In the genomic region with DNA sequence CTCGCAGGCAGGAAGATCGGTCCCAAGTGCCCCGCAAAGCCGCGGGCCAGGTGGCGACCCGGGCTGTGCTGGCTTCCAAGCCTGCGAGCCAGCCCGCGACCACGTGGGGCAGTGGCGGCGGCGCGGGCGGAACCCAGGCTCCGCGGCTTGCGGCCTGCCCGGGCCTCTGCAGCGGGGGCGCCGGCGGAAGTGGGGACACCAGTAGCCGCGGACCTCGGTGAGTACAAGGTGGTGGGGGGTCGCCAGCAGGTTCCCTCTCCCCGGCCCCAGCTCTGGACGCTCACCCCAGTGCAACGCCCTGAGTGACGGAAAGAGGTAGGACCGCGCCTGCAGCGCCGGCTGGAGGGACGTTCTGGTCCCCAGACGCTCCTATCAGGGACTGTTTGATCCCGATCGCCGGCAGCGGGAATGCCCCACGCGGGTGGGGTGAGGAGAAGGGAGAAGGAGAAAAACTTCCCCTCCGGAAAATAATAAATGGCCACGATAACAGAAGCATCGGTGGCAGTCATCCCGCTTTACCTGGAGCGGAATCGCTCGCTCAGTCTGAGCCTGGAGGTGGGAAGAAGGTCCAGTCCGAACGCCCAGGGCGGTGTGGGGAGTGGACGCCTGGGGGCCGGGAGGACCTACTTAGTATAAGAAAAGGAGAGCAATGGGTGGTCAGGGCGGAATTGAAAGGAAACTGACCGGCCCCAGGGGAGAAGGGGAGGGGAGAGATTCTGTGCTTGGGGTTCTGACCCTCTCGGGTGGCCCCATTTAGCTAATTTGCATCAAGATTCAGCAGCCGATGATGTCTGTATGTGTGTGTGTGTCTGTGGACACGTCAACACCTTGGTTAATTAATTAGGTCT, we compare ENCODE assay signal across 1 cellular context.
TF ChIP-seq lines count a peak whose summit lies in the region.

A gene with protein sequence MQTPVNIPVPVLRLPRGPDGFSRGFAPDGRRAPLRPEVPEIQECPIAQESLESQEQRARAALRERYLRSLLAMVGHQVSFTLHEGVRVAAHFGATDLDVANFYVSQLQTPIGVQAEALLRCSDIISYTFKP (plus strand): TSS at position 198 of the 848 bp plus-strand sequence. CDS start 10,855 bp downstream, outside the sequence.

TF ChIP-seq in HepG2, 621 proteins besides CTCF, POLR2A, EP300 and RAD21 (continued from another document and continues in another):
- TF ChIP-seq, protein P1, sequence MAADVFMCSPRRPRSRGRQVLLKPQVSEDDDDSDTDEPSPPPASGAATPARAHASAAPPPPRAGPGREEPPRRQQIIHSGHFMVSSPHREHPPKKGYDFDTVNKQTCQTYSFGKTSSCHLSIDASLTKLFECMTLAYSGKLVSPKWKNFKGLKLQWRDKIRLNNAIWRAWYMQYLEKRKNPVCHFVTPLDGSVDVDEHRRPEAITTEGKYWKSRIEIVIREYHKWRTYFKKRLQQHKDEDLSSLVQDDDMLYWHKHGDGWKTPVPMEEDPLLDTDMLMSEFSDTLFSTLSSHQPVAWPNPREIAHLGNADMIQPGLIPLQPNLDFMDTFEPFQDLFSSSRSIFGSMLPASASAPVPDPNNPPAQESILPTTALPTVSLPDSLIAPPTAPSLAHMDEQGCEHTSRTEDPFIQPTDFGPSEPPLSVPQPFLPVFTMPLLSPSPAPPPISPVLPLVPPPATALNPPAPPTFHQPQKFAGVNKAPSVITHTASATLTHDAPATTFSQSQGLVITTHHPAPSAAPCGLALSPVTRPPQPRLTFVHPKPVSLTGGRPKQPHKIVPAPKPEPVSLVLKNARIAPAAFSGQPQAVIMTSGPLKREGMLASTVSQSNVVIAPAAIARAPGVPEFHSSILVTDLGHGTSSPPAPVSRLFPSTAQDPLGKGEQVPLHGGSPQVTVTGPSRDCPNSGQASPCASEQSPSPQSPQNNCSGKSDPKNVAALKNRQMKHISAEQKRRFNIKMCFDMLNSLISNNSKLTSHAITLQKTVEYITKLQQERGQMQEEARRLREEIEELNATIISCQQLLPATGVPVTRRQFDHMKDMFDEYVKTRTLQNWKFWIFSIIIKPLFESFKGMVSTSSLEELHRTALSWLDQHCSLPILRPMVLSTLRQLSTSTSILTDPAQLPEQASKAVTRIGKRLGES (CRISPR knock-in tag; IDR thresholded peaks at IDR 0.05; ENCODE audit: borderline replicate concordance): peak; percentile 83; the same call in 1 of the 2 replicates
- TF ChIP-seq KDM1A (CRISPR knock-in tag; IDR thresholded peaks at IDR 0.05): no peak
- TF ChIP-seq, protein P2, sequence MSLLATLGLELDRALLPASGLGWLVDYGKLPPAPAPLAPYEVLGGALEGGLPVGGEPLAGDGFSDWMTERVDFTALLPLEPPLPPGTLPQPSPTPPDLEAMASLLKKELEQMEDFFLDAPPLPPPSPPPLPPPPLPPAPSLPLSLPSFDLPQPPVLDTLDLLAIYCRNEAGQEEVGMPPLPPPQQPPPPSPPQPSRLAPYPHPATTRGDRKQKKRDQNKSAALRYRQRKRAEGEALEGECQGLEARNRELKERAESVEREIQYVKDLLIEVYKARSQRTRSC (CRISPR knock-in tag; IDR thresholded peaks at IDR 0.05; ENCODE audit: low read depth): no peak; the same call in 1 of the 2 replicates
- peak; percentile 98 for TF ChIP-seq ZFP82 (CRISPR knock-in tag; IDR thresholded peaks at IDR 0.05; ENCODE audit: borderline replicate concordance)
- no peak for TF ChIP-seq ZBTB1 (CRISPR knock-in tag; IDR thresholded peaks at IDR 0.05; ENCODE audit: borderline replicate concordance)
- TF ChIP-seq, protein P3, sequence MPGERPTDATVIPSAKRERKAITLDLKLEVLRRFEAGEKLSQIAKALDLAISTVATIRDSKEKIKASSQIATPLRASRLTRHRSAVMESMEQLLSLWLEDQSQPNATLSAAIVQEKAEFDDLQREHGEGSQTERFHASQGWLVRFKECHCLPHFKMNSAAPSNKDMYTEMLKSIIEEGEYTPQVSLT (CRISPR knock-in tag; IDR thresholded peaks at IDR 0.05; ENCODE audit: borderline replicate concordance, low read depth): no peak
- no peak; the same call in 1 of the 2 replicates for TF ChIP-seq KLF11 (CRISPR knock-in tag; IDR thresholded peaks at IDR 0.05)
- peak; percentile 81 for TF ChIP-seq HNRNPK (IDR thresholded peaks at IDR 0.05; ENCODE audit: low read depth, low read length, poor library complexity, severe bottlenecking)
- no peak for TF ChIP-seq EHMT2 (IDR thresholded peaks at IDR 0.05; ENCODE audit: borderline replicate concordance, low read depth, low read length)
- TF ChIP-seq CBX1 (IDR thresholded peaks at IDR 0.05; ENCODE audit: low read depth): peak; percentile 52
- 0 out of 2 replicates have a peak, but pooled peaks have one; percentile 30 for TF ChIP-seq CHCHD3 (CRISPR knock-in tag; IDR thresholded peaks at IDR 0.05)
- peak; percentile 77 for TF ChIP-seq SKI (IDR thresholded peaks at IDR 0.05; ENCODE audit: partially characterized antibody)
- peak; percentile 91 for TF ChIP-seq RFXANK (CRISPR knock-in tag; IDR thresholded peaks at IDR 0.05)
- no peak for TF ChIP-seq JARID2 (CRISPR knock-in tag; IDR thresholded peaks at IDR 0.05; ENCODE audit: insufficient replicate concordance)
- no peak for TF ChIP-seq ZNF720 (CRISPR knock-in tag; IDR thresholded peaks at IDR 0.05)
- TF ChIP-seq, protein P4, sequence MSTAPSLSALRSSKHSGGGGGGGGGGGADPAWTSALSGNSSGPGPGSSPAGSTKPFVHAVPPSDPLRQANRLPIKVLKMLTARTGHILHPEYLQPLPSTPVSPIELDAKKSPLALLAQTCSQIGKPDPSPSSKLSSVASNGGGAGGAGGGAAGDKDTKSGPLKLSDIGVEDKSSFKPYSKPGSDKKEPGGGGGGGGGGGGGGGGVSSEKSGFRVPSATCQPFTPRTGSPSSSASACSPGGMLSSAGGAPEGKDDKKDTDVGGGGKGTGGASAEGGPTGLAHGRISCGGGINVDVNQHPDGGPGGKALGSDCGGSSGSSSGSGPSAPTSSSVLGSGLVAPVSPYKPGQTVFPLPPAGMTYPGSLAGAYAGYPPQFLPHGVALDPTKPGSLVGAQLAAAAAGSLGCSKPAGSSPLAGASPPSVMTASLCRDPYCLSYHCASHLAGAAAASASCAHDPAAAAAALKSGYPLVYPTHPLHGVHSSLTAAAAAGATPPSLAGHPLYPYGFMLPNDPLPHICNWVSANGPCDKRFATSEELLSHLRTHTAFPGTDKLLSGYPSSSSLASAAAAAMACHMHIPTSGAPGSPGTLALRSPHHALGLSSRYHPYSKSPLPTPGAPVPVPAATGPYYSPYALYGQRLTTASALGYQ (CRISPR knock-in tag; IDR thresholded peaks at IDR 0.05): peak; percentile 83
- TF ChIP-seq, protein P5, sequence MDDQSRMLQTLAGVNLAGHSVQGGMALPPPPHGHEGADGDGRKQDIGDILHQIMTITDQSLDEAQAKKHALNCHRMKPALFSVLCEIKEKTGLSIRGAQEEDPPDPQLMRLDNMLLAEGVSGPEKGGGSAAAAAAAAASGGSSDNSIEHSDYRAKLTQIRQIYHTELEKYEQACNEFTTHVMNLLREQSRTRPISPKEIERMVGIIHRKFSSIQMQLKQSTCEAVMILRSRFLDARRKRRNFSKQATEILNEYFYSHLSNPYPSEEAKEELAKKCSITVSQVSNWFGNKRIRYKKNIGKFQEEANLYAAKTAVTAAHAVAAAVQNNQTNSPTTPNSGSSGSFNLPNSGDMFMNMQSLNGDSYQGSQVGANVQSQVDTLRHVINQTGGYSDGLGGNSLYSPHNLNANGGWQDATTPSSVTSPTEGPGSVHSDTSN (CRISPR knock-in tag; IDR thresholded peaks at IDR 0.05; ENCODE audit: borderline replicate concordance): 0 out of 2 replicates have a peak, but pooled peaks have one; percentile 31
- TF ChIP-seq TEAD2 (CRISPR knock-in tag; IDR thresholded peaks at IDR 0.05): 0 out of 2 replicates have a peak, but pooled peaks have one; percentile 54
- TF ChIP-seq ZNF891 (CRISPR knock-in tag; IDR thresholded peaks at IDR 0.05): peak; percentile 91; the same call in 1 of the 2 replicates
- TF ChIP-seq, protein P6, sequence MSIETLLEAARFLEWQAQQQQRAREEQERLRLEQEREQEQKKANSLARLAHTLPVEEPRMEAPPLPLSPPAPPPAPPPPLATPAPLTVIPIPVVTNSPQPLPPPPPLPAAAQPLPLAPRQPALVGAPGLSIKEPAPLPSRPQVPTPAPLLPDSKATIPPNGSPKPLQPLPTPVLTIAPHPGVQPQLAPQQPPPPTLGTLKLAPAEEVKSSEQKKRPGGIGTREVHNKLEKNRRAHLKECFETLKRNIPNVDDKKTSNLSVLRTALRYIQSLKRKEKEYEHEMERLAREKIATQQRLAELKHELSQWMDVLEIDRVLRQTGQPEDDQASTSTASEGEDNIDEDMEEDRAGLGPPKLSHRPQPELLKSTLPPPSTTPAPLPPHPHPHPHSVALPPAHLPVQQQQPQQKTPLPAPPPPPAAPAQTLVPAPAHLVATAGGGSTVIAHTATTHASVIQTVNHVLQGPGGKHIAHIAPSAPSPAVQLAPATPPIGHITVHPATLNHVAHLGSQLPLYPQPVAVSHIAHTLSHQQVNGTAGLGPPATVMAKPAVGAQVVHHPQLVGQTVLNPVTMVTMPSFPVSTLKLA (IDR thresholded peaks at IDR 0.05): peak; percentile 55
- peak; percentile 70; the same call in 1 of the 2 replicates for TF ChIP-seq ZNF546 (CRISPR knock-in tag; conservative IDR thresholded peaks at IDR 0.05)
- peak; percentile 23; the same call in 1 of the 2 replicates for TF ChIP-seq GFI1 (CRISPR knock-in tag; IDR thresholded peaks at IDR 0.05; ENCODE audit: borderline replicate concordance)
- TF ChIP-seq, protein P7, sequence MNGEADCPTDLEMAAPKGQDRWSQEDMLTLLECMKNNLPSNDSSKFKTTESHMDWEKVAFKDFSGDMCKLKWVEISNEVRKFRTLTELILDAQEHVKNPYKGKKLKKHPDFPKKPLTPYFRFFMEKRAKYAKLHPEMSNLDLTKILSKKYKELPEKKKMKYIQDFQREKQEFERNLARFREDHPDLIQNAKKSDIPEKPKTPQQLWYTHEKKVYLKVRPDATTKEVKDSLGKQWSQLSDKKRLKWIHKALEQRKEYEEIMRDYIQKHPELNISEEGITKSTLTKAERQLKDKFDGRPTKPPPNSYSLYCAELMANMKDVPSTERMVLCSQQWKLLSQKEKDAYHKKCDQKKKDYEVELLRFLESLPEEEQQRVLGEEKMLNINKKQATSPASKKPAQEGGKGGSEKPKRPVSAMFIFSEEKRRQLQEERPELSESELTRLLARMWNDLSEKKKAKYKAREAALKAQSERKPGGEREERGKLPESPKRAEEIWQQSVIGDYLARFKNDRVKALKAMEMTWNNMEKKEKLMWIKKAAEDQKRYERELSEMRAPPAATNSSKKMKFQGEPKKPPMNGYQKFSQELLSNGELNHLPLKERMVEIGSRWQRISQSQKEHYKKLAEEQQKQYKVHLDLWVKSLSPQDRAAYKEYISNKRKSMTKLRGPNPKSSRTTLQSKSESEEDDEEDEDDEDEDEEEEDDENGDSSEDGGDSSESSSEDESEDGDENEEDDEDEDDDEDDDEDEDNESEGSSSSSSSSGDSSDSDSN (CRISPR knock-in tag; IDR thresholded peaks at IDR 0.05): peak; percentile 82
- no peak for TF ChIP-seq MTA3 (CRISPR knock-in tag; IDR thresholded peaks at IDR 0.05)
- TF ChIP-seq REXO4 (CRISPR knock-in tag; IDR thresholded peaks at IDR 0.05; ENCODE audit: borderline replicate concordance): no peak; the same call in 1 of the 2 replicates
- peak; percentile 81 for TF ChIP-seq ZBTB7B (CRISPR knock-in tag; IDR thresholded peaks at IDR 0.05)
- TF ChIP-seq CCAR2 (optimal IDR thresholded peaks at IDR 0.05; ENCODE audit: low read depth, low read length): peak; percentile 33
- TF ChIP-seq MAFF (IDR thresholded peaks at IDR 0.05; ENCODE audit: low read depth, low read length): no peak
- no peak for TF ChIP-seq CHD4 (IDR thresholded peaks at IDR 0.05; ENCODE audit: borderline replicate concordance, low read length)
- no peak for TF ChIP-seq NFYC (CRISPR knock-in tag; IDR thresholded peaks at IDR 0.05)
- peak; percentile 66; the same call in 1 of the 2 replicates for TF ChIP-seq TBX2 (CRISPR knock-in tag; IDR thresholded peaks at IDR 0.05; ENCODE audit: borderline replicate concordance)
- TF ChIP-seq BHLHE40 (IDR thresholded peaks at IDR 0.05; ENCODE audit: low read length): peak; percentile 43; the same call in 1 of the 2 replicates
- peak; percentile 91; the same call in 1 of the 2 replicates for TF ChIP-seq IRX3 (CRISPR knock-in tag; IDR thresholded peaks at IDR 0.05; ENCODE audit: borderline replicate concordance, low read depth)
- TF ChIP-seq, protein P8, sequence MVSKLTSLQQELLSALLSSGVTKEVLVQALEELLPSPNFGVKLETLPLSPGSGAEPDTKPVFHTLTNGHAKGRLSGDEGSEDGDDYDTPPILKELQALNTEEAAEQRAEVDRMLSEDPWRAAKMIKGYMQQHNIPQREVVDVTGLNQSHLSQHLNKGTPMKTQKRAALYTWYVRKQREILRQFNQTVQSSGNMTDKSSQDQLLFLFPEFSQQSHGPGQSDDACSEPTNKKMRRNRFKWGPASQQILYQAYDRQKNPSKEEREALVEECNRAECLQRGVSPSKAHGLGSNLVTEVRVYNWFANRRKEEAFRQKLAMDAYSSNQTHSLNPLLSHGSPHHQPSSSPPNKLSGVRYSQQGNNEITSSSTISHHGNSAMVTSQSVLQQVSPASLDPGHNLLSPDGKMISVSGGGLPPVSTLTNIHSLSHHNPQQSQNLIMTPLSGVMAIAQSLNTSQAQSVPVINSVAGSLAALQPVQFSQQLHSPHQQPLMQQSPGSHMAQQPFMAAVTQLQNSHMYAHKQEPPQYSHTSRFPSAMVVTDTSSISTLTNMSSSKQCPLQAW (CRISPR knock-in tag; IDR thresholded peaks at IDR 0.05): no peak
- TF ChIP-seq, protein P9, sequence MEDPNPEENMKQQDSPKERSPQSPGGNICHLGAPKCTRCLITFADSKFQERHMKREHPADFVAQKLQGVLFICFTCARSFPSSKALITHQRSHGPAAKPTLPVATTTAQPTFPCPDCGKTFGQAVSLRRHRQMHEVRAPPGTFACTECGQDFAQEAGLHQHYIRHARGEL (CRISPR knock-in tag; IDR thresholded peaks at IDR 0.05): no peak
- no peak for TF ChIP-seq ZNF10 (CRISPR knock-in tag; IDR thresholded peaks at IDR 0.05; ENCODE audit: borderline replicate concordance, low read depth)
- peak; percentile 72; the same call in 1 of the 2 replicates for TF ChIP-seq ZBTB7A (CRISPR knock-in tag; IDR thresholded peaks at IDR 0.05)
- TF ChIP-seq CEBPG (CRISPR knock-in tag; IDR thresholded peaks at IDR 0.05): 0 out of 2 replicates have a peak, but pooled peaks have one; percentile 23
- TF ChIP-seq, protein P10, sequence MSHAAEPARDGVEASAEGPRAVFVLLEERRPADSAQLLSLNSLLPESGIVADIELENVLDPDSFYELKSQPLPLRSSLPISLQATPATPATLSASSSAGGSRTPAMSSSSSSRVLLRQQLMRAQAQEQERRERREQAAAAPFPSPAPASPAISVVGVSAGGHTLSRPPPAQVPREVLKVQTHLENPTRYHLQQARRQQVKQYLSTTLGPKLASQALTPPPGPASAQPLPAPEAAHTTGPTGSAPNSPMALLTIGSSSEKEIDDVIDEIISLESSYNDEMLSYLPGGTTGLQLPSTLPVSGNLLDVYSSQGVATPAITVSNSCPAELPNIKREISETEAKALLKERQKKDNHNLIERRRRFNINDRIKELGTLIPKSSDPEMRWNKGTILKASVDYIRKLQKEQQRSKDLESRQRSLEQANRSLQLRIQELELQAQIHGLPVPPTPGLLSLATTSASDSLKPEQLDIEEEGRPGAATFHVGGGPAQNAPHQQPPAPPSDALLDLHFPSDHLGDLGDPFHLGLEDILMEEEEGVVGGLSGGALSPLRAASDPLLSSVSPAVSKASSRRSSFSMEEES (CRISPR knock-in tag; IDR thresholded peaks at IDR 0.05): no peak; the same call in 1 of the 2 replicates
- peak; percentile 98; the same call in 2 of the 3 replicates for TF ChIP-seq MXI1 (IDR thresholded peaks at IDR 0.05; ENCODE audit: borderline replicate concordance, low read depth, low read length)
- TF ChIP-seq ATM (IDR thresholded peaks at IDR 0.05; ENCODE audit: borderline replicate concordance): no peak
- TF ChIP-seq GTF3A (CRISPR knock-in tag; conservative IDR thresholded peaks at IDR 0.05): no peak
